Comparison of ENCODE assay signal across 8 cellular contexts in the genomic region with DNA sequence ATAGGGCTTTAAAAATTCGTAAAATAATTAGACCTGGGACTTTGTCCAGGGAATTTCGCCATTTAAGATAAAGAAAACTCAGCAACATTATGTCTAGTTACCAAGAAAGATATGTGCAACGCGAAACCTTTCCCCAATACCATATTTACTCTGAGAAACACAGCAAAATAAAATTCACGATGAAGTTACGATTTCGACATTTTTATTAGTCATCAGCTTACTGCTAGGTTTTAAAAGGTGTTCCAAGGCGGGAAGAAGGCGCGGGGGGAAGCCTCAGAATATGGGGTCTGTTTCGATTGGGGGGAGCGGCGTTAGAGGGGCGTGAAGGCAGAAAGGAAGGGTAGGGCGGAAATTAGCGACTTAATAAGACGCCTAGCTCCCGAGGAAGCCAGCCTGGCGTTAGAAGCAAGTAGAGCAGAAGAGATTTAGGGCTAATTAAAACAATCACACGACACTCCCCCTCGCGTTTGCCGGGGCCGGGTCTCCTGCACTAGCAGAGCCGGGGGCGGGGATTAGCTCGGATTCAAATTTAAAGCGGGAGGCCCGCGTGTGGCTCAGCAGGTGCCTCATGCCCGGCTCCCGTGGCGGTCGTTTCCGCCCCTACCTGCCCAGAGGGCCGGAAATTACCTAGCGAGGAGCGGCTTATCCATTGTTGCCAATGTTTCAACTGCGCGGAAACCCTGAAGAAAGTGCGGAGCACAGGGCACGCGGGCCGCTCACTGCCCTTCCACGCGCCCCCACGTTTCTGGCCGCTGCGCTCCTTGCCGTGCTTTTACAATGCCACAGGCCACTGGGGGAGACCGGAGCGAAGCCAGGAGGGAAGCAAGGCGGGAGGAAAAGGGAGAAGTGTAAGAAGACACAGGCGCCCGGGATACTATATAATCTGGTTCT.
DNase-seq lines count a peak whose midpoint lies in the region; ATAC-seq lines count a peak whose summit lies in the region.

No MANE protein-coding gene starts in this region.

- ATAC-seq in GM19035 (IDR thresholded peaks at IDR 0.05; ENCODE audit: unreplicated experiment) = peak; percentile 40
- peak; percentile 30 for ATAC-seq in HG03280 (IDR thresholded peaks at IDR 0.05; ENCODE audit: unreplicated experiment)

- DNase-seq in AG08396 (ENCODE audit: low spot score) (peak; percentile 44), NCI-H345 (lab: John Stamatoyannopoulos, UW) (peak; percentile 96), cerebellar cortex (ENCODE audit: low spot score) (peak; percentile 95), islet precursor cell (peak; percentile 93)
- peak; percentile 76 to 88 (median 80) for DNase-seq in activated CD4-positive, CD25-positive, alpha-beta regulatory T cell (lab: John Stamatoyannopoulos, UW)
- DNase-seq in stimulated activated CD4-positive, alpha-beta T cell treated with anti-CD3 and anti-CD28 coated beads, Interleukin-15, amount 100 ng/mL, for 1 hour (ENCODE audit: low read depth in 1 of 2, low spot score in 1 of 2) = peak; percentile 73 to 76

Comparison
In these comparisons a context has a peak if more than half of its experiments do, and no peak if none do; other contexts are left out.
1. Peak in every context shown above with its lines: DNase-seq and ATAC-seq.
2. DNase-seq: peak in every context shown above with its lines; median percentile 96 in NCI-H345; 95 in cerebellar cortex; 93 in islet precursor cell; 80 in activated CD4-positive, CD25-positive, alpha-beta regulatory T cell; 74 in stimulated activated CD4-positive, alpha-beta T cell treated with anti-CD3 and anti-CD28 coated beads, Interleukin-15, amount 100 ng/mL, for 1 hour; 44 in AG08396.